30 cellular contexts compared by ENCODE assay signal in the genomic region with DNA sequence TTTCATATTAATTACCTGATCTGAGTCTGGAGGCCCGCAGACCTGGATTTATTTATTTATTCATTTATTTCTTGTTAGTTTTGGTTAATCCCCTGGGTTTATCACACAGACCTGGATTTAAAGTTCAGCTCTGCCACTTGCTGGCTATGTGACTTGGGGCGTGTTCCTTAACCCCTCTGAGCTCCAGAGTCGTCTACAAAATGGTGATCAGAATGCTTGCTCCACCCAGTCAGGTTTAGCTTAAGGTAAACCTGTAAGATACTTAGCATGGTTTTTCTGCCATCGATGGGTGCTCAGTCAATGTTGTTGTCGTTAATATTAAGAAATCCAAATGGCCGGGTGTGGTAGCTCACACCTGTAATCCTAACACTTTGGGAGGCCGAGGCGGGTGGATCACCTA.
"Had no signal": no experiment of that assay in that cellular context is flagged by ENCODE, and none has a peak within 500 bp of the region (broad histone marks: within the 10 kb centered on the region; RNA-seq: fewer than 3 reads in every experiment).

No MANE protein-coding gene starts in this region.

- H3K4me1 ChIP-seq: adrenal gland, body of pancreas had no signal

- H3K27ac ChIP-seq: adrenal gland, body of pancreas had no signal

- H3K27me3 Mint-ChIP-seq: activated CD4-positive, alpha-beta memory T cell treated with anti-CD3 and anti-CD28 coated beads for 36 hours had no signal

- ATAC-seq: activated naive CD4-positive, alpha-beta T cell treated with anti-CD3 and anti-CD28 coated beads, Interleukin-2, amount 50 U/mL, for 72 hours; activated T-cell treated with anti-CD3 and anti-CD28 coated beads, Interleukin-2, amount 50 U/mL, for 4 hours; body of pancreas; Panc1; SK-N-SH treated with all-trans-retinoic acid at 6 μM for 48 hours; WTC11 had no signal

- DNase-seq: activated CD4-positive, alpha-beta memory T cell treated with anti-CD3 and anti-CD28 coated beads for 36 hours; activated CD4-positive, alpha-beta T cell treated with anti-CD3 and anti-CD28 coated beads for 4 hours; activated CD4-positive, alpha-beta T cell treated with anti-CD3 and anti-CD28 coated beads, Interleukin-2, amount 50 U/mL, for 1 hour; activated CD4-positive, CD25-positive, alpha-beta regulatory T cell treated with anti-CD3 and anti-CD28 coated beads, Interleukin-2, amount 50 U/mL, for 72 hours; activated CD8-positive, alpha-beta memory T cell treated with anti-CD3 and anti-CD28 coated beads, Interleukin-2, amount 50 U/mL, for 4 hours; activated gamma-delta T cell treated with Interleukin-2 at 50 U/mL for 16 hours; activated naive CD4-positive, alpha-beta T cell treated with anti-CD3 and anti-CD28 coated beads for 36 hours; activated T-cell treated with anti-CD3 and anti-CD28 coated beads for 4 hours; activated T-cell treated with anti-CD3 and anti-CD28 coated beads, Interleukin-2, amount 50 U/mL, for 4 hours; adrenal gland; body of pancreas; central memory CD4-positive, alpha-beta T cell; Karpas-422; KBM-7; NCI-H1105; NCI-H1417 treated with DMSO at 0.1 percent for 48 hours; NCI-H1930; NCI-H226; NCI-H446 treated with DMSO at 0.1 percent for 48 hours; NCI-H524; NCI-H69; NCI-H82; SIG-M5; SW 1271 had no signal

- H3K9me3 ChIP-seq: adrenal gland, body of pancreas had no signal

- H3K9me3 Mint-ChIP-seq: activated CD4-positive, alpha-beta memory T cell treated with anti-CD3 and anti-CD28 coated beads for 36 hours; activated naive CD4-positive, alpha-beta T cell treated with anti-CD3 and anti-CD28 coated beads for 36 hours; activated naive CD4-positive, alpha-beta T cell treated with anti-CD3 and anti-CD28 coated beads, Interleukin-2, amount 50 U/mL, for 72 hours; activated T-cell treated with anti-CD3 and anti-CD28 coated beads, Interleukin-2, amount 50 U/mL, for 4 hours; activated T-helper 1 cell treated with anti-CD3 and anti-CD28 coated beads, Interleukin-12 subunit alpha, Interleukin-12 subunit beta, Interleukin-2, Interleukin-4 antibody, amounts not matched to agents 30 ng/mL and 10 ng/mL and 1 ng/mL, durations not matched to agents 14 hours and 24 hours and 36 hours; T-helper 2 cell treated with Interferon-gamma antibody and Interleukin-4, amounts not matched to agents 5 μg/mL and 100 μg/mL, for 36 hours; WTC11 had no signal

- H3K27ac Mint-ChIP-seq: activated CD4-positive, alpha-beta memory T cell treated with anti-CD3 and anti-CD28 coated beads for 36 hours; activated naive CD4-positive, alpha-beta T cell treated with anti-CD3 and anti-CD28 coated beads for 36 hours; activated T-helper 1 cell treated with anti-CD3 and anti-CD28 coated beads, Interleukin-12 subunit alpha, Interleukin-12 subunit beta, Interleukin-2, Interleukin-4 antibody, amounts not matched to agents 30 ng/mL and 10 ng/mL and 1 ng/mL, durations not matched to agents 14 hours and 24 hours and 36 hours; T-helper 2 cell treated with Interferon-gamma antibody and Interleukin-4, amounts not matched to agents 5 μg/mL and 100 μg/mL, for 36 hours; WTC11 had no signal

- H3K4me1 Mint-ChIP-seq: WTC11 had no signal

- H3K36me3 Mint-ChIP-seq: WTC11 had no signal

- H3K4me3 ChIP-seq: adrenal gland, body of pancreas had no signal

- H3K4me3 Mint-ChIP-seq: activated CD4-positive, alpha-beta memory T cell treated with anti-CD3 and anti-CD28 coated beads for 36 hours; activated naive CD4-positive, alpha-beta T cell treated with anti-CD3 and anti-CD28 coated beads for 36 hours; activated T-cell treated with anti-CD3 and anti-CD28 coated beads, Interleukin-2, amount 50 U/mL, for 4 hours; activated T-helper 1 cell treated with anti-CD3 and anti-CD28 coated beads, Interleukin-12 subunit alpha, Interleukin-12 subunit beta, Interleukin-2, Interleukin-4 antibody, amounts not matched to agents 30 ng/mL and 10 ng/mL and 1 ng/mL, durations not matched to agents 14 hours and 24 hours and 36 hours; T-helper 2 cell treated with Interferon-gamma antibody and Interleukin-4, amounts not matched to agents 5 μg/mL and 100 μg/mL, for 36 hours; WTC11 had no signal

- H3K27me3 ChIP-seq: adrenal gland, body of pancreas had no signal
